4 cellular contexts compared by ENCODE assay signal in genomic region chr1:43400441-43400840, GRCh38. TPM values are rescaled to one million over a fixed set of nuclear protein-coding genes. Genes with fewer than 3 reads are reported as not detected.
A peak's percentile ranks its signal among the peaks of the same experiment; 100 is the strongest.
DNase-seq lines count a peak whose midpoint lies in the region; TF ChIP-seq lines count a peak whose summit lies in the region.
"Not testable (repeated sequence)": the region's sequence is repeated elsewhere in the genome, so short reads cannot be mapped to it uniquely, and the experiment has no call there.
"Had no signal": no experiment of that assay in that cellular context is flagged by ENCODE, and none has a peak within 500 bp of the region (broad histone marks: within the 10 kb centered on the region; RNA-seq: fewer than 3 reads in every experiment).

No MANE protein-coding gene starts in this region.

- not testable (repeated sequence) for H3K27ac ChIP-seq in adrenal gland

- not testable (repeated sequence) for DNase-seq in activated naive CD8-positive, alpha-beta T cell treated with anti-CD3 and anti-CD28 coated beads for 36 hours
- peak in 5 of 7 donors; percentile 50 to 69 (median 60) for DNase-seq in adrenal gland
- peak; percentile 18 for DNase-seq in amniotic epithelial cell (ENCODE audit: low read depth)

- not testable (repeated sequence) for H3K4me3 Mint-ChIP-seq in activated naive CD8-positive, alpha-beta T cell treated with anti-CD3 and anti-CD28 coated beads for 36 hours

- not testable (repeated sequence) for TF ChIP-seq POLR2A in adrenal gland (IDR thresholded peaks at IDR 0.05)

- H3K9me3 Mint-ChIP-seq in activated naive CD8-positive, alpha-beta T cell treated with anti-CD3 and anti-CD28 coated beads for 36 hours, result not testable (repeated sequence)

- not testable (repeated sequence) for H3K9me3 ChIP-seq in adrenal gland (replicated peaks in 1 of 3)

- TF ChIP-seq CTCF in adrenal gland (IDR thresholded peaks at IDR 0.05), result not testable (repeated sequence)

- not testable (repeated sequence) for H3K4me3 ChIP-seq in adrenal gland

- intact Hi-C loops in adrenal gland (cut with DNase I), result not testable (repeated sequence)

- H3K36me3 ChIP-seq in adrenal gland (replicated peaks in 1 of 2), result peaks cover 0 to 36% of the 10 kb centered on the region in 2 donors

- H3K27me3 ChIP-seq in adrenal gland, result not testable (repeated sequence)

- H3K27ac Mint-ChIP-seq in activated naive CD8-positive, alpha-beta T cell treated with anti-CD3 and anti-CD28 coated beads for 36 hours, result peak overlapping the region; percentile 38

- H3K27me3 Mint-ChIP-seq in activated naive CD8-positive, alpha-beta T cell treated with anti-CD3 and anti-CD28 coated beads for 36 hours, result not testable (repeated sequence)

- WGBS in adrenal gland, 4 donors, result 63 to 70% (median 67%) methylated on average over 9 of the region's 9 CpGs

- H3K4me1 ChIP-seq in adrenal gland (replicated peaks in 1 of 2), result peaks cover 12 to 33% of the 10 kb centered on the region in 2 donors

- not testable (repeated sequence) for H3K4me1 Mint-ChIP-seq in activated naive CD8-positive, alpha-beta T cell treated with anti-CD3 and anti-CD28 coated beads for 36 hours

- peaks cover 10% of the 10 kb centered on the region for H3K36me3 Mint-ChIP-seq in activated naive CD8-positive, alpha-beta T cell treated with anti-CD3 and anti-CD28 coated beads for 36 hours

RNA-seq across cellular contexts. Expression of gene SZT2, which starts 10.7 kb away (rescaled TPM):
- 10 to 100 TPM; 22.4 to 27.6 TPM for total RNA-seq in activated naive CD8-positive, alpha-beta T cell treated with anti-CD3 and anti-CD28 coated beads for 36 hours
- 10 to 100 TPM; 24.7 to 62.3 (median 40.8) TPM for total RNA-seq in adrenal gland
- 100 to 1,000 TPM in 1 of 3 donors, 10 to 100 TPM in 2; 12.2 to 106 (median 33.3) TPM for polyA plus RNA-seq in adrenal gland

RNA-seq across cellular contexts. Expression of gene MED8, which starts 10.8 kb away (rescaled TPM):
- total RNA-seq in activated naive CD8-positive, alpha-beta T cell treated with anti-CD3 and anti-CD28 coated beads for 36 hours, result 10 to 100 TPM; 34.1 to 35.7 TPM
- total RNA-seq in adrenal gland, result 10 to 100 TPM; 17.3 to 38.1 (median 32.3) TPM
- 10 to 100 TPM; 26.2 to 58.3 (median 30.0) TPM for polyA plus RNA-seq in adrenal gland

RNA-seq across cellular contexts. Expression of gene ELOVL1, which starts 32.6 kb away (rescaled TPM):
- total RNA-seq in activated naive CD8-positive, alpha-beta T cell treated with anti-CD3 and anti-CD28 coated beads for 36 hours, result 10 to 100 TPM; 66.9 to 67.4 TPM
- 100 to 1,000 TPM in 1 of 8 donors, 10 to 100 TPM in 7; 24.9 to 108 (median 63.8) TPM for total RNA-seq in adrenal gland
- 100 to 1,000 TPM in 1 of 3 donors, 10 to 100 TPM in 2; 33.6 to 242 (median 64.2) TPM for polyA plus RNA-seq in adrenal gland

RNA-seq across cellular contexts. Expression of gene CDC20, which starts 41.7 kb away (rescaled TPM):
- 100 to 1,000 TPM; 182 to 184 TPM for total RNA-seq in activated naive CD8-positive, alpha-beta T cell treated with anti-CD3 and anti-CD28 coated beads for 36 hours
- total RNA-seq in adrenal gland, result 1 to 10 TPM in 5 of 8 donors, under 1 TPM in 3; 0.32 to 4.0 (median 2.0) TPM
- polyA plus RNA-seq in adrenal gland, result 1 to 10 TPM in 2 of 3 donors, under 1 TPM in 1; 0.88 to 3.0 (median 2.6) TPM

RNA-seq across cellular contexts. Expression of gene HYI, which starts 53.3 kb away (rescaled TPM):
- total RNA-seq in activated naive CD8-positive, alpha-beta T cell treated with anti-CD3 and anti-CD28 coated beads for 36 hours, result 1 to 10 TPM; 4.3 to 5.6 TPM
- total RNA-seq in adrenal gland, result 10 to 100 TPM; 40.6 to 66.5 (median 51.9) TPM
- polyA plus RNA-seq in adrenal gland, result 100 to 1,000 TPM in 2 of 3 donors, 10 to 100 TPM in 1; 24.7 to 209 (median 138) TPM
- total RNA-seq: A172 had no signal
